ENCODE assay signal across 7 cellular contexts in genomic region chr16:27269300-27270150, GRCh38. TPM values are rescaled to one million over a fixed set of nuclear protein-coding genes. Genes with fewer than 3 reads are reported as not detected.
DNase-seq lines count a peak whose midpoint lies in the region; ATAC-seq and TF ChIP-seq lines count a peak whose summit lies in the region.

No MANE protein-coding gene starts in this region.

- TF ChIP-seq CTCF in HEK293 (tag by site-specific recombination; IDR thresholded peaks at IDR 0.05) (no peak), activated B cell treated with CpG ODN at 0.5 μM for 24 hours (IDR thresholded peaks at IDR 0.05) (no peak), glutamatergic neuron (IDR thresholded peaks at IDR 0.05; ENCODE audit: partially characterized antibody, unreplicated experiment) (no peak)

- no peaks in the 10 kb centered on the region for H3K36me3 ChIP-seq in HEK293 (ENCODE audit: control insufficient read depth in 2 of 2, insufficient read depth in 1 of 2, low read length in 2 of 2)

- CTCF ChIA-PET in HEK293 (lab: Yijun Ruan, JAX), result no interaction called here
- CTCF ChIA-PET in activated B cell treated with CpG ODN at 0.5 μM for 24 hours (lab: Charles Lee), result interaction anchor here (1.2 kb wide), 1 partner anchor 98 kb away, joined by 3 read pairs; no protein-coding TSS in a partner anchor

- no peak for DNase-seq in activated B cell treated with CpG ODN at 0.5 μM for 24 hours
- DNase-seq in glutamatergic neuron, result no peak
- DNase-seq in stimulated activated CD8-positive, alpha-beta memory T cell treated with anti-CD3 and anti-CD28 coated beads, Interleukin-4, amount 100 ng/mL, for 48 hours, result peak; percentile 20
- DNase-seq in COLO668 (lab: John Stamatoyannopoulos, UW; ENCODE audit: unreplicated experiment), result no peak

- H3K4me1 Mint-ChIP-seq in activated B cell treated with CpG ODN at 0.5 μM for 24 hours (peaks cover 74% of the 10 kb centered on the region), glutamatergic neuron (ENCODE audit: low read depth, unreplicated experiment) (no peaks in the 10 kb centered on the region)

- no peaks in the 10 kb centered on the region for H3K4me1 ChIP-seq in HEK293 (ENCODE audit: control insufficient read depth, insufficient read depth, low read length)

- POLR2A ChIA-PET in HEK293 (lab: Yijun Ruan, JAX) (interaction anchor here (0.7 kb wide), 1 partner anchor 34 kb away, joined by 3 read pairs; no protein-coding TSS in a partner anchor), activated B cell treated with CpG ODN at 0.5 μM for 24 hours (lab: Charles Lee) (interaction anchor here (0.6 to 3.8 kb wide), 11 partner anchors 9 to 181 kb away, joined by 3 to 21 read pairs (median 4); partner anchors contain the start of gene KDM8)

- peak overlapping the region; percentile 99 for H3K27ac Mint-ChIP-seq in activated B cell treated with CpG ODN at 0.5 μM for 24 hours
- no peak overlapping the region for H3K27ac Mint-ChIP-seq in glutamatergic neuron (ENCODE audit: unreplicated experiment)

- no peaks in the 10 kb centered on the region for H3K9me3 ChIP-seq in HEK293 (ENCODE audit: control insufficient read depth, insufficient read depth, low read depth, low read length)

- ATAC-seq in activated B cell treated with CpG ODN at 0.5 μM for 24 hours (ENCODE audit: low read depth), result no peak
- no peak for ATAC-seq in GM19463 (IDR thresholded peaks at IDR 0.05; ENCODE audit: unreplicated experiment)
- ATAC-seq in GM18511 (IDR thresholded peaks at IDR 0.05; ENCODE audit: unreplicated experiment), result no peak

- no peak overlapping the region for H3K27ac ChIP-seq in HEK293 (ENCODE audit: extremely low read depth, low read depth, low read length)

- intact Hi-C loops in activated B cell treated with CpG ODN at 0.5 μM for 24 hours (cut with micrococcal nuclease), result loop anchor here (2.0 kb wide), 3 partner anchors 15 to 67 kb away; partner anchors contain the start of gene KDM8

- H3K9me3 Mint-ChIP-seq in activated B cell treated with CpG ODN at 0.5 μM for 24 hours, result no peaks in the 10 kb centered on the region
- peaks cover 3% of the 10 kb centered on the region for H3K9me3 Mint-ChIP-seq in glutamatergic neuron (ENCODE audit: unreplicated experiment)

- peak overlapping the region; percentile 78; the same call in 1 of the 2 replicates for H3K4me3 ChIP-seq in HEK293 (ENCODE audit: low read depth, low read length)

- no peaks in the 10 kb centered on the region for H3K27me3 Mint-ChIP-seq in activated B cell treated with CpG ODN at 0.5 μM for 24 hours
- peaks cover 2% of the 10 kb centered on the region for H3K27me3 Mint-ChIP-seq in glutamatergic neuron (ENCODE audit: unreplicated experiment)

- H3K36me3 Mint-ChIP-seq in activated B cell treated with CpG ODN at 0.5 μM for 24 hours (ENCODE audit: low read depth) (peaks cover 12% of the 10 kb centered on the region), glutamatergic neuron (ENCODE audit: unreplicated experiment) (no peaks in the 10 kb centered on the region)

- H3K4me3 Mint-ChIP-seq in activated B cell treated with CpG ODN at 0.5 μM for 24 hours, result peak overlapping the region; percentile 96
- peak overlapping the region; percentile 93 for H3K4me3 Mint-ChIP-seq in glutamatergic neuron (ENCODE audit: unreplicated experiment)

TF ChIP-seq in HEK293, 187 proteins besides CTCF, POLR2A, EP300 and RAD21:
- peak; percentile 33; the same call in 1 of the 2 replicates for TF ChIP-seq ZBTB6 (tag by site-specific recombination; IDR thresholded peaks at IDR 0.05)
- no peak for TF ChIP-seq ZSCAN30 (tag by site-specific recombination; IDR thresholded peaks at IDR 0.05)
TF ChIP-seq in HEK293: peak in this region for 1.

RNA-seq across cellular contexts. Expression of gene NSMCE1, which starts 1.0 kb away (rescaled TPM):
- total RNA-seq in activated B cell treated with CpG ODN at 0.5 μM for 24 hours, result 61.0 and 68.3 TPM in 2 replicates
- 32.7 TPM for total RNA-seq in glutamatergic neuron (ENCODE audit: unreplicated experiment)

RNA-seq across cellular contexts. Expression of gene IL4R, which starts 44.2 kb away (rescaled TPM):
- 176 and 202 TPM in 2 replicates for total RNA-seq in activated B cell treated with CpG ODN at 0.5 μM for 24 hours
- 10.8 TPM for total RNA-seq in glutamatergic neuron (ENCODE audit: unreplicated experiment)

Comparison
In these comparisons a context has a peak if more than half of its experiments do, and no peak if none do; other contexts are left out.
1. RNA of gene IL4R, which starts 44.2 kb away (total RNA-seq): 176 to 202 TPM in activated B cell treated with CpG ODN at 0.5 μM for 24 hours; 10.8 TPM in glutamatergic neuron (single experiment); every median in the first group is over 10 times any median in the second.